In the genomic region with DNA sequence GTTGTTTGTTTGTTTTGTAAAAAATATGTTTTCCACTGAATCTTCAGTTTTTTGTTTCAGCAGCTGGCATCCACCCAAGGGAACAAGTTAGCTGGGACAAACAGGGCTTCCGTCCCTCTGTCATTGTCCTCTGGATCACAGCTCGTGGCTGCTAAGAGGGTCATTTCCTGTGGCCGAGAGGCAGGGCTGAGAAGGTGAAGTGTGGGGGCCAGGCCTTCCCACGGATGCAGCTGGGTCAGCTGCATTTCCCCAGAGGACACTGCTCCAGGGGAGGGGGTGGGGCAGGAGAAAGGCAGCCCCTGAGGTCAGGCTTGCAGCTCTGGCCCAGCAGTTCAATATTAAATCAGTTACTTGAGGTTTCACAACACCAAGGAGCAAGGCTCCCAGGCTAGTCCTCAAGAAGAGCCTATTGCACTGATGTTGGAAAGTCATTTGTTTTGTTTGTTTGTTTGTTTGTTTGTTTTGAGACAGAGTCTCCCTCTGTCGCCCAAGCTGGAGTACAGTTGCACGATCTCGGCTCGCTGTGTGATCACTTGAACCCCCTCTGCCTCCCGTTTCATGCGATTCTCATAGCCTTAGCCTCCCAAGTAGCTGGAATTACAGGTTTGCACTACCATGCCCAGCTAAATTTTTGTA, we compare ENCODE assay signal across 2 cellular contexts.
TF ChIP-seq lines count a peak whose summit lies in the region.

No MANE protein-coding gene starts in this region.

TF ChIP-seq in H1, 55 proteins besides CTCF, POLR2A, EP300 and RAD21:
- TF ChIP-seq SP1 (IDR thresholded peaks at IDR 0.05; ENCODE audit: low read depth, low read length): no peak
- TF ChIP-seq SIRT6 (IDR thresholded peaks at IDR 0.05; ENCODE audit: low read length): no peak

TF ChIP-seq in liver, 16 proteins besides CTCF, POLR2A, EP300 and RAD21:
- TF ChIP-seq JUND (IDR thresholded peaks at IDR 0.05) (no peak), HNF4G (IDR thresholded peaks at IDR 0.05) (no peak), NR2F2 (IDR thresholded peaks at IDR 0.05) (peak; percentile 98), RXRA (IDR thresholded peaks at IDR 0.05) (peak; percentile 85 to 86), SP1 (IDR thresholded peaks at IDR 0.05) (peak; percentile 79), GABPA (IDR thresholded peaks at IDR 0.05 in 1 of 2, conservative IDR thresholded peaks at IDR 0.05 in 1 of 2) (peak; percentile 37 to 48)
